Comparison of ENCODE assay signal across 10 cellular contexts in genomic region chr1:101653482-101653946, GRCh38.
DNase-seq lines count a peak whose midpoint lies in the region; ATAC-seq, FAIRE-seq and TF ChIP-seq lines count a peak whose summit lies in the region.
"Had no signal": no experiment of that assay in that cellular context is flagged by ENCODE, and none has a peak within 500 bp of the region (broad histone marks: within the 10 kb centered on the region; RNA-seq: fewer than 3 reads in every experiment).

No MANE protein-coding gene starts in this region.

- H3K79me2 ChIP-seq in H1 (ENCODE audit: control insufficient read depth in 1 of 2, insufficient read depth in 2 of 2, low read length in 2 of 2): no peaks in the 10 kb centered on the region

- H3K4me1 ChIP-seq in H1 (replicated peaks in 1 of 4; ENCODE audit: control insufficient read depth in 3 of 4, insufficient read depth in 4 of 4, low read length in 3 of 4): peaks cover 0 to 5% (median 3%) of the 10 kb centered on the region in 4 experiments; a peak in 3 of 7 replicates

- H3K9me3 Mint-ChIP-seq in osteocyte (ENCODE audit: unreplicated experiment): peaks cover 11% of the 10 kb centered on the region

- H4K91ac ChIP-seq in H1 (replicated peaks; ENCODE audit: insufficient read length, low read length): peak overlapping the region; percentile 78

- POLR2A ChIA-PET in H1 (lab: Charles Lee; ENCODE audit: partially characterized antibody): no interaction called here

- TF ChIP-seq EP300 in H1 (IDR thresholded peaks at IDR 0.05; ENCODE audit: borderline replicate concordance in 1 of 2, low read depth in 2 of 2, low read length in 2 of 2): no peak

- no peak overlapping the region for H4K8ac ChIP-seq in H1 (ENCODE audit: extremely low read depth, insufficient read depth, low read length)

- H4K20me1 ChIP-seq in H1 (replicated peaks in 1 of 2; ENCODE audit: control insufficient read depth in 1 of 2, insufficient read depth in 2 of 2, low read length in 2 of 2): no peaks in the 10 kb centered on the region

- H3K36me3 ChIP-seq in H1 (ENCODE audit: control insufficient read depth in 2 of 4, insufficient read depth in 4 of 4, low read length in 3 of 4): peaks cover 0 to 4% (median 1%) of the 10 kb centered on the region in 4 experiments; a peak in 3 of 8 replicates

- no peaks in the 10 kb centered on the region for H3K79me1 ChIP-seq in H1 (ENCODE audit: low read depth, low read length)

- peaks cover 9% of the 10 kb centered on the region in 2 experiments; a peak in 3 of 4 replicates for H3K9me3 ChIP-seq in H1 (ENCODE audit: insufficient read depth in 2 of 2, low read depth in 1 of 2, low read length in 1 of 2)

- no peaks in the 10 kb centered on the region for H3K36me3 Mint-ChIP-seq in osteocyte (ENCODE audit: unreplicated experiment)

- no peak overlapping the region for H3K4ac ChIP-seq in H1 (replicated peaks; ENCODE audit: insufficient read length, low read depth, low read length)

- H3K23me2 ChIP-seq in H1 (ENCODE audit: low read depth, low read length): no peaks in the 10 kb centered on the region

- peak overlapping the region; percentile 40 for H4K5ac ChIP-seq in H1 (ENCODE audit: insufficient read length, low read depth, low read length)

- peak overlapping the region; percentile 58 for H2BK5ac ChIP-seq in H1 (ENCODE audit: low read depth, low read length)

- 14% methylated on average over 3 of the region's 3 CpGs; no CpG with 5 or more reads in 1 of the 2 experiments for WGBS in H1 (ENCODE audit: extremely low coverage in 1 of 2, insufficient coverage in 1 of 2, insufficient read length in 1 of 2, insufficient replicate concordance in 2 of 2, low coverage in 1 of 2, low lambda C conversion rate in 2 of 2, missing lambda C conversion rate in 1 of 2), 2 experiments

- FAIRE-seq in H1 (lab: Jason Lieb, UNC): peak; percentile 94
- FAIRE-seq: kidney had no signal

- in situ Hi-C loops in GM13977 (cut with MboI; ENCODE audit: low pct_unique_long_range_greater_than_20kb, low sequenced_read_pairs, unreplicated experiment): no loop called here

- peak; percentile 94 to 95 for TF ChIP-seq RAD21 in H1 (IDR thresholded peaks at IDR 0.05 in 1 of 2, conservative IDR thresholded peaks at IDR 0.05 in 1 of 2; ENCODE audit: low read depth in 2 of 2, low read length in 2 of 2)

- H3K9ac ChIP-seq in H1 (replicated peaks in 1 of 4; ENCODE audit: extremely low read depth in 1 of 4, low read depth in 3 of 4, low read length in 3 of 4): no peak overlapping the region

- CTCF ChIA-PET in H1 (lab: Charles Lee; ENCODE audit: partially characterized antibody): interaction anchor here (0.5 to 2.9 kb wide), 28 partner anchors 9 to 1808 kb away, joined by 3 to 20 read pairs (median 4); partner anchors contain the start of gene OLFM3

- TF ChIP-seq POLR2A in H1 (IDR thresholded peaks at IDR 0.05; ENCODE audit: control extremely low read depth in 1 of 2, low read depth in 2 of 2, low read length in 2 of 2): no peak

- H3K56ac ChIP-seq in H1 (replicated peaks; ENCODE audit: insufficient read length, low read depth, low read length): no peak overlapping the region

- H2BK120ac ChIP-seq in H1 (replicated peaks; ENCODE audit: low read depth, low read length): no peak overlapping the region

- peak overlapping the region; percentile 97; the same call in 1 of the 2 replicates for H2BK12ac ChIP-seq in H1 (ENCODE audit: low read depth, low read length)

- H3K4me3 Mint-ChIP-seq in osteocyte (ENCODE audit: unreplicated experiment): no peak overlapping the region
- H3K4me3 Mint-ChIP-seq: T-helper 1 cell treated with Interleukin-12 subunit alpha and Interleukin-12 subunit beta and Interleukin-4 antibody, amounts not matched to agents 30 μg/mL and 1 μg/mL, for 36 hours had no signal

- H2BK20ac ChIP-seq in H1 (ENCODE audit: low read length): peak overlapping the region; percentile 11; the same call in 1 of the 2 replicates

- H3K4me2 ChIP-seq in H1 (ENCODE audit: insufficient read depth in 1 of 2, low read depth in 2 of 2, low read length in 2 of 2): peak overlapping the region; percentile 22 to 63

- H2BK15ac ChIP-seq in H1 (ENCODE audit: low read length): no peak overlapping the region

- no peak overlapping the region for H3K14ac ChIP-seq in H1 (ENCODE audit: insufficient read length)

- no peaks in the 10 kb centered on the region for H3K27me3 Mint-ChIP-seq in osteocyte (ENCODE audit: unreplicated experiment)

- no peak for DNase-seq in GM13977 (ENCODE audit: low spot score)
- DNase-seq in NCI-H460 (ENCODE audit: extremely low read depth, low read depth): peak; percentile 13
- peak; percentile 56 to 67 for DNase-seq in H1 (ENCODE audit: low read depth in 1 of 2, low spot score in 2 of 2)
- DNase-seq in osteocyte (ENCODE audit: extremely low spot score, unreplicated experiment): no peak
- no peak for DNase-seq in NCI-H2029 (lab: John Stamatoyannopoulos, UW)
- DNase-seq: amygdala, kidney had no signal

- H3K18ac ChIP-seq in H1 (ENCODE audit: extremely low read depth, low read length): peak overlapping the region; percentile 55; the same call in 1 of the 2 replicates

- peak overlapping the region; percentile 49; the same call in 1 of the 2 replicates for H3K27ac ChIP-seq in H1 (ENCODE audit: low read depth, low read length)

- no peak overlapping the region for H2AK5ac ChIP-seq in H1 (ENCODE audit: low read depth, low read length)

- H3K4me3 ChIP-seq in H1 (ENCODE audit: extremely low read depth in 1 of 4, insufficient read depth in 2 of 4, low read depth in 3 of 4, low read length in 4 of 4): peak overlapping the region in 1 of 4 experiments; percentile 34; a peak in 1 of 8 replicates

- TF ChIP-seq CTCF in GM13977 (IDR thresholded peaks at IDR 0.05; ENCODE audit: extremely low read depth, insufficient read depth, missing control alignments): peak; percentile 49
- peak; percentile 54 to 85 (median 73) for TF ChIP-seq CTCF in H1 (IDR thresholded peaks at IDR 0.05; ENCODE audit: control extremely low read depth in 1 of 3, insufficient read depth in 1 of 3, low read depth in 1 of 3, low read length in 3 of 3)
- peak; percentile 32 for TF ChIP-seq CTCF in osteocyte (IDR thresholded peaks at IDR 0.05)

- H3K27me3 ChIP-seq in H1 (replicated peaks in 1 of 4; ENCODE audit: control insufficient read depth in 3 of 4, extremely low read depth in 1 of 4, insufficient read depth in 3 of 4, low read length in 3 of 4): no peaks in the 10 kb centered on the region

- H3K4me1 Mint-ChIP-seq in osteocyte (ENCODE audit: unreplicated experiment): no peaks in the 10 kb centered on the region

- H2AFZ ChIP-seq in H1 (ENCODE audit: low read length): peak overlapping the region; percentile 66

- H3K23ac ChIP-seq in H1 (ENCODE audit: insufficient read length): no peak overlapping the region

- H3K27ac Mint-ChIP-seq in osteocyte (ENCODE audit: unreplicated experiment): no peak overlapping the region
- H3K27ac Mint-ChIP-seq: T-helper 1 cell treated with Interleukin-12 subunit alpha and Interleukin-12 subunit beta and Interleukin-4 antibody, amounts not matched to agents 30 μg/mL and 1 μg/mL, for 36 hours had no signal

- no peak for ATAC-seq in GM18870 (IDR thresholded peaks at IDR 0.05; ENCODE audit: unreplicated experiment)
- no peak for ATAC-seq in HG03196 (IDR thresholded peaks at IDR 0.05; ENCODE audit: unreplicated experiment)

TF ChIP-seq in H1, 55 proteins besides CTCF, POLR2A, EP300 and RAD21 (continues in another document):
- TF ChIP-seq HDAC2 (IDR thresholded peaks at IDR 0.05; ENCODE audit: borderline replicate concordance in 1 of 2, low read depth in 2 of 2, low read length in 2 of 2) (0 out of 4 replicates have a peak, but pooled peaks of 1 of the 2 experiments have one; percentile 15), CEBPB (IDR thresholded peaks at IDR 0.05; ENCODE audit: low read depth, low read length) (peak; percentile 60; the same call in 1 of the 2 replicates), BCL11A (IDR thresholded peaks at IDR 0.05; ENCODE audit: low read depth in 2 of 2, low read length in 2 of 2) (no peak), MAX (IDR thresholded peaks at IDR 0.05) (no peak), RNF2 (IDR thresholded peaks at IDR 0.05; ENCODE audit: borderline replicate concordance, low read depth, low read length, missing control alignments, poor library complexity, severe bottlenecking) (no peak), GABPA (IDR thresholded peaks at IDR 0.05; ENCODE audit: borderline replicate concordance, insufficient read depth, low read length) (no peak)

Comparison
In these comparisons a context has a peak if more than half of its experiments do, and no peak if none do; other contexts are left out.
1. DNase-seq: peak in NCI-H460 (single experiment) and H1 (2 of 2); none in GM13977 (single experiment), osteocyte (single experiment) and NCI-H2029 (single experiment).
2. Peak in every context shown above with its lines, with median percentiles within 50 percentile points of each other: CTCF ChIP-seq.